In the genomic region with DNA sequence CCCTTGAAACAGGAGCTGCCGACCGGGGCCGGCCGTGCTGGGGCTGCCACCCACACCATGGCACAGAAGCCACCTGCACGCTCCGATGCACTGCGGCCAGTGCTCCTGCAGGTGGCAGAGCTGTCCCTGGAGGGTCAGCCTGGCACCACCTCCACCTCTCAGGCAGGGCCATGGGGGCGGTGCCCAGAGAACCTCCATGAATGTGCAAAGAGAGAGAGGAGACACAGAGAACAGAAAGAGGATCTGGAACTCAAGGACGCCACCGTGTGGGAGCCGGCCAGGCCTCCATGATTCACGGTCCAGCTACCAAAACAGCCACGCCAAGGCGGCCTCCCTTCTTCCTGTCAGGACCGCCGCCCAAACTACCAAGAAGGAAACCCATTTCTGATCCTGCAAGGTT, we compare ENCODE assay signal across 8 cellular contexts.
DNase-seq lines count a peak whose midpoint lies in the region; ATAC-seq and TF ChIP-seq lines count a peak whose summit lies in the region.
"Not testable (repeated sequence)": the region's sequence is repeated elsewhere in the genome, so short reads cannot be mapped to it uniquely, and the experiment has no call there.

No MANE protein-coding gene starts in this region.

- H4K20me1 ChIP-seq in DOHH2 (ENCODE audit: control insufficient read depth, insufficient read depth, low read depth, low read length); SK-N-SH (ENCODE audit: insufficient read depth): not testable (repeated sequence)

- H3K36me3 ChIP-seq in DOHH2 (ENCODE audit: control insufficient read depth, low read length); SK-N-SH (replicated peaks in 1 of 2; ENCODE audit: control insufficient read depth in 1 of 2, insufficient read depth in 2 of 2, low read length in 1 of 2); kidney epithelial cell (ENCODE audit: control insufficient read depth, insufficient read depth, low read length); spleen: not testable (repeated sequence)

- not testable (repeated sequence) for H3K4me1 ChIP-seq in DOHH2 (ENCODE audit: control insufficient read depth, low read length); SK-N-SH (ENCODE audit: control insufficient read depth in 1 of 2, insufficient read depth in 2 of 2, low read depth in 1 of 2, low read length in 1 of 2)
- H3K4me1 ChIP-seq in spleen, result peaks cover 0 to 13% (median 1%) of the 10 kb centered on the region in 6 donors

- peak overlapping the region; percentile 21; the same call in 1 of the 2 replicates for H3K4me2 ChIP-seq in DOHH2 (ENCODE audit: low read length)
- not testable (repeated sequence) for H3K4me2 ChIP-seq in SK-N-SH

- POLR2A ChIA-PET in SK-N-SH (lab: Yijun Ruan, JAX), result not testable (repeated sequence)

- H3K79me2 ChIP-seq in DOHH2 (ENCODE audit: control insufficient read depth, low read length); SK-N-SH (ENCODE audit: insufficient read depth): not testable (repeated sequence)

- 45% methylated on average over 5 of the region's 16 CpGs for WGBS in SK-N-SH (ENCODE audit: low lambda C conversion rate)
- 2 to 16% (median 4%) methylated on average over 6 to 12 of the region's 16 CpGs; no CpG with 5 or more reads in 2 of the 5 donors for WGBS in spleen, 5 donors

- ATAC-seq in GM21737 (IDR thresholded peaks at IDR 0.05; ENCODE audit: unreplicated experiment), result peak; percentile 31
- peak; percentile 57 for ATAC-seq in stimulated activated naive CD8-positive, alpha-beta T cell treated with anti-CD3 and anti-CD28 coated beads, Interleukin-15, Interleukin-2, amounts not matched to agents 100 U/mL and 50 U/mL, for 24 hours

- H3K27me3 ChIP-seq in DOHH2 (ENCODE audit: control insufficient read depth, low read length); SK-N-SH (ENCODE audit: insufficient read depth); kidney epithelial cell (ENCODE audit: control insufficient read depth, insufficient read depth, low read length); spleen (replicated peaks in 1 of 7): not testable (repeated sequence)

- H3K9me2 ChIP-seq in DOHH2 (replicated peaks; ENCODE audit: control insufficient read depth, low read length); SK-N-SH: not testable (repeated sequence)

- H3K9ac ChIP-seq in SK-N-SH, result not testable (repeated sequence)

- TF ChIP-seq RAD21 in SK-N-SH (IDR thresholded peaks at IDR 0.05; ENCODE audit: low read length), result peak; percentile 22

- H3K9me3 ChIP-seq in DOHH2 (ENCODE audit: control insufficient read depth, insufficient read depth, low read length); SK-N-SH; spleen: not testable (repeated sequence)

- not testable (repeated sequence) for TF ChIP-seq EP300 in SK-N-SH (IDR thresholded peaks at IDR 0.05; ENCODE audit: borderline replicate concordance in 1 of 2, low read depth in 1 of 2, low read length in 1 of 2)

- not testable (repeated sequence) for TF ChIP-seq POLR2A in spleen (IDR thresholded peaks at IDR 0.05)

- not testable (repeated sequence) for H3K27ac ChIP-seq in DOHH2 (ENCODE audit: low read depth, low read length); SK-N-SH (ENCODE audit: low read depth in 2 of 2, low read length in 1 of 2)
- H3K27ac ChIP-seq in spleen, result peak overlapping the region in 5 of 8 donors; percentile 14 to 72 (median 55)

- not testable (repeated sequence) for H3K4me3 ChIP-seq in DOHH2 (ENCODE audit: low read length); SK-N-SH (ENCODE audit: low read depth in 2 of 2, low read length in 1 of 2); cardiac fibroblast (replicated peaks in 1 of 2; ENCODE audit: low read depth in 2 of 2, low read length in 2 of 2); kidney epithelial cell (ENCODE audit: low read depth, low read length); spleen

- H2AFZ ChIP-seq in SK-N-SH (ENCODE audit: low read depth), result not testable (repeated sequence)

- intact Hi-C loops in spleen (cut with DNase I; ENCODE audit: low total_unique reads), result not testable (repeated sequence)

- not testable (repeated sequence) for DNase-seq in SK-N-SH; cardiac fibroblast (ENCODE audit: low read depth in 2 of 2); kidney epithelial cell (ENCODE audit: low read depth)
- DNase-seq in activated T-cell treated with anti-CD3 and anti-CD28 coated beads for 24 hours (ENCODE audit: low read depth) (peak; percentile 58), spleen (peak; percentile 92)
- peak; percentile 78 for DNase-seq in stimulated activated naive CD8-positive, alpha-beta T cell treated with anti-CD3 and anti-CD28 coated beads, Interleukin-15, Interleukin-2, amounts not matched to agents 100 U/mL and 50 U/mL, for 24 hours

- CTCF ChIA-PET in SK-N-SH (lab: Yijun Ruan, JAX), result not testable (repeated sequence)

- H3F3A ChIP-seq in DOHH2 (ENCODE audit: control insufficient read depth, insufficient read depth); SK-N-SH (replicated peaks; ENCODE audit: insufficient read depth): not testable (repeated sequence)

- TF ChIP-seq CTCF in DOHH2 (IDR thresholded peaks at IDR 0.05; ENCODE audit: low read depth, low read length, poor library complexity, severe bottlenecking), result peak; percentile 17
- TF ChIP-seq CTCF in SK-N-SH (IDR thresholded peaks at IDR 0.05), result not testable (repeated sequence)
- peak; percentile 24 for TF ChIP-seq CTCF in cardiac fibroblast (IDR thresholded peaks at IDR 0.05; ENCODE audit: low read depth, low read length)
- TF ChIP-seq CTCF in kidney epithelial cell (IDR thresholded peaks at IDR 0.05; ENCODE audit: insufficient read depth, low read length, poor library complexity, severe bottlenecking), result peak; percentile 30
- peak in 7 of 11 experiments; percentile 19 to 59 (median 48) for TF ChIP-seq CTCF in spleen (IDR thresholded peaks at IDR 0.05 in 8 of 11, conservative IDR thresholded peaks at IDR 0.05 in 3 of 11)
